8 cellular contexts compared by ENCODE assay signal in the genomic region with DNA sequence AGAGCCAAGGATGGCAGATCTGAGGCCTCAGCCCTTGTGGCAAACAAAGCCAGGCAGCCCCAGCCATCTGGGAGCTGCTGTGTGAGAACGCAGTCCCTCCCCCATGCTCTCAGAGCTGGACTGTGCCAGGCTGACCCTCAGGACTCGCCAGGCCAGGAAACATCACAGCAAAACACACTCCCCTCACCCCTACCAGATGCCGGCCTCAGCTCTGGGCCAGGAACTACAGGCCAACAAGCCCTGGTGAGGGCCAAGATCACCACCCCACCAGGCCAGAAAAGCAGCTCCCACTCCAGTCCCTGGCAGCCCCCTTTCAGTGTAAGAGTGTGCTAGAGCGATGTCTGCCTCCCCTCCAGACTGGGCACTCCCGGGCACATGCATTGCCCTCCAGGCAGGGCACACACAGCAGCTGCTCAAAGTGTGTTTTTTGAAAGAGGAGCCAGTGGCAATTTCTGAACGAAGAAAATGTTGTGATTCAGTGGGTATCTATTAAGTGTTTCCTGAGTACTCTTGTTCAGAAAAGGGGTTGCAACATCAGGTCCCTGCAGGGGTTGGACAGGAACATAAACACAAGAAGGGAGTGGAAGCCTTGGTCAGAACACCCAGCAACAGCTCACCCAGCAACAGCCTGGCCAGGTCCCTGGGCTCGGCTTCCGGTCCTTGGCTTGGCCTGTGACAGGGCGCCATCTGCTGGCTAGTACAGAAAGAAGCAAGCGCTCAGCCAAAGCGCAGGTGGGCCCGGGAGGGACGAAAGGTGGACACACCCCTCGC. TPM values are rescaled to one million over a fixed set of nuclear protein-coding genes. Genes with fewer than 3 reads are reported as not detected.
DNase-seq lines count a peak whose midpoint lies in the region; ATAC-seq and TF ChIP-seq lines count a peak whose summit lies in the region.

No MANE protein-coding gene starts in this region.

- no peak overlapping the region for H3K4me3 Mint-ChIP-seq in activated CD4-positive, alpha-beta T cell treated with anti-CD3 and anti-CD28 coated beads for 36 hours
- no peak overlapping the region for H3K4me3 Mint-ChIP-seq in chondrocyte (ENCODE audit: unreplicated experiment)

- ATAC-seq in GM18868 (IDR thresholded peaks at IDR 0.05; ENCODE audit: unreplicated experiment) (peak; percentile 88), HG03139 (IDR thresholded peaks at IDR 0.05; ENCODE audit: unreplicated experiment) (peak; percentile 72)
- peak; percentile 100 for ATAC-seq in activated CD4-positive, alpha-beta T cell treated with anti-CD3 and anti-CD28 coated beads for 36 hours

- peaks cover 6% of the 10 kb centered on the region for H3K4me1 Mint-ChIP-seq in activated CD4-positive, alpha-beta T cell treated with anti-CD3 and anti-CD28 coated beads for 36 hours
- H3K4me1 Mint-ChIP-seq in chondrocyte (ENCODE audit: low read depth) = peaks cover 20% of the 10 kb centered on the region

- CTCF ChIA-PET in activated CD4-positive, alpha-beta T cell treated with anti-CD3 and anti-CD28 coated beads for 36 hours (lab: Charles Lee) = interaction anchor here (0.5 to 9.1 kb wide), 45 partner anchors 9 to 1594 kb away, joined by 3 to 220 read pairs (median 5); a partner anchor contains a TSS

- POLR2A ChIA-PET in activated CD4-positive, alpha-beta T cell treated with anti-CD3 and anti-CD28 coated beads for 36 hours (lab: Charles Lee) = interaction anchor here (1.0 to 1.6 kb wide), 2 partner anchors 138 to 143 kb away, joined by 3 to 14 read pairs; no protein-coding TSS in a partner anchor

- no peak overlapping the region for H3K27ac Mint-ChIP-seq in activated CD4-positive, alpha-beta T cell treated with anti-CD3 and anti-CD28 coated beads for 36 hours
- H3K27ac Mint-ChIP-seq in chondrocyte (ENCODE audit: unreplicated experiment) = peak overlapping the region; percentile 82

- H3K36me3 Mint-ChIP-seq in activated CD4-positive, alpha-beta T cell treated with anti-CD3 and anti-CD28 coated beads for 36 hours (ENCODE audit: low read depth) = no peaks in the 10 kb centered on the region
- H3K36me3 Mint-ChIP-seq in chondrocyte (ENCODE audit: low read depth) = peaks cover 2% of the 10 kb centered on the region

- intact Hi-C loops in activated CD4-positive, alpha-beta T cell treated with anti-CD3 and anti-CD28 coated beads for 36 hours (cut with DNase I, micrococcal nuclease) = loop anchor here (1.0 to 10.0 kb wide), 6 partner anchors 92 to 280 kb away; a partner anchor contains a TSS

- peak; percentile 85 for DNase-seq in ACHN
- peak; percentile 73 for DNase-seq in NCI-H510A (lab: John Stamatoyannopoulos, UW)
- peak; percentile 93 for DNase-seq in activated CD4-positive, alpha-beta T cell treated with anti-CD3 and anti-CD28 coated beads for 36 hours
- DNase-seq in chondrocyte (ENCODE audit: low spot score) = peak; percentile 94
- DNase-seq in left kidney (ENCODE audit: low read depth, low spot score) = peak; percentile 95
- peak; percentile 76 to 77 for DNase-seq in stimulated activated CD4-positive, alpha-beta T cell treated with anti-CD3 and anti-CD28 coated beads, Interleukin-1b, Interleukin-23, amount 100 ng/mL, for 4 hours (ENCODE audit: low read depth in 2 of 2)

- TF ChIP-seq CTCF in chondrocyte (IDR thresholded peaks at IDR 0.05) = peak; percentile 96

- in situ Hi-C loops in ACHN (cut with HindIII; ENCODE audit: low pct_ligation_motif_present, low pct_unique_long_range_greater_than_20kb, low sequenced_read_pairs) = no loop called here

- no peaks in the 10 kb centered on the region for H3K9me3 Mint-ChIP-seq in activated CD4-positive, alpha-beta T cell treated with anti-CD3 and anti-CD28 coated beads for 36 hours (ENCODE audit: low read depth)
- no peaks in the 10 kb centered on the region for H3K9me3 Mint-ChIP-seq in chondrocyte (ENCODE audit: low read depth)

- no peaks in the 10 kb centered on the region for H3K27me3 Mint-ChIP-seq in activated CD4-positive, alpha-beta T cell treated with anti-CD3 and anti-CD28 coated beads for 36 hours
- H3K27me3 Mint-ChIP-seq in chondrocyte (ENCODE audit: low read depth) = no peaks in the 10 kb centered on the region

RNA-seq across cellular contexts. Expression of a gene that starts 18.2 kb away (rescaled TPM):
- total RNA-seq in activated CD4-positive, alpha-beta T cell treated with anti-CD3 and anti-CD28 coated beads for 36 hours = 10 to 100 TPM; 12.8 to 15.9 TPM
- total RNA-seq in chondrocyte = 8.8 to 10.8 TPM (median 9.5 TPM) in 3 replicates

RNA-seq across cellular contexts. Expression of a gene that starts 39.8 kb away (rescaled TPM):
- 10 to 100 TPM; 24.4 to 27.7 TPM for total RNA-seq in activated CD4-positive, alpha-beta T cell treated with anti-CD3 and anti-CD28 coated beads for 36 hours
- 39.6 to 52.9 TPM (median 41.0 TPM) in 3 replicates for total RNA-seq in chondrocyte

Comparison
In these comparisons a context has a peak if more than half of its experiments do, and no peak if none do; other contexts are left out.
1. Peak in every context shown above with its lines: DNase-seq and ATAC-seq.